Comparison of ENCODE assay signal across 17 cellular contexts in genomic region chr3:16279417-16279816, GRCh38. TPM values are rescaled to one million over a fixed set of nuclear protein-coding genes. Genes with fewer than 3 reads are reported as not detected.
DNase-seq lines count a peak whose midpoint lies in the region; ATAC-seq, FAIRE-seq and TF ChIP-seq lines count a peak whose summit lies in the region.
"Had no signal": no experiment of that assay in that cellular context is flagged by ENCODE, and none has a peak within 500 bp of the region (broad histone marks: within the 10 kb centered on the region; RNA-seq: fewer than 3 reads in every experiment).

No MANE protein-coding gene starts in this region.

- H3K4me3 ChIP-seq in gastroesophageal sphincter (no peak overlapping the region), gastrocnemius medialis (no peak overlapping the region), pancreas (no peak overlapping the region), Caco-2 (ENCODE audit: low read depth, low read length) (no peak overlapping the region)

- WGBS in gastroesophageal sphincter (ENCODE audit: low coverage in 1 of 2), 2 donors = 23 to 33% methylated on average over 2 of the region's 2 CpGs
- 83 to 90% methylated on average over 2 of the region's 2 CpGs for WGBS in pancreas, 2 donors

- peak; percentile 15 for ATAC-seq in left ventricle myocardium superior
- ATAC-seq in Right ventricle myocardium superior (ENCODE audit: poor library complexity) = no peak
- ATAC-seq in gastroesophageal sphincter = peak; percentile 78
- peak; percentile 71 to 92 for ATAC-seq in gastrocnemius medialis
- ATAC-seq in pancreas = no peak

- H3K4me3 Mint-ChIP-seq in Caco-2 (ENCODE audit: unreplicated experiment) = no peak overlapping the region
- H3K4me3 Mint-ChIP-seq: CD4-positive, alpha-beta memory T cell had no signal

- H3K36me3 Mint-ChIP-seq in Caco-2 (ENCODE audit: insufficient read depth, unreplicated experiment) = peaks cover 15% of the 10 kb centered on the region

- DNase-seq in left ventricle myocardium superior (no peak), Right ventricle myocardium superior (no peak), gastrocnemius medialis (peak in 1 of 2 donors; percentile 41), ecto neural progenitor cell (ENCODE audit: low spot score) (no peak), pancreas (no peak), Caco-2 (no peak)
- DNase-seq: BE2C; CD4-positive, alpha-beta memory T cell; DMS153; DMS79 treated with DMSO at 0.1 percent for 48 hours; GF-D8; HCEC 1CT; IMR-90 had no signal

- H3K4me1 ChIP-seq in gastroesophageal sphincter = peaks cover 0 to 19% (median 2%) of the 10 kb centered on the region in 3 donors
- H3K4me1 ChIP-seq in gastrocnemius medialis = peaks cover 30 to 33% of the 10 kb centered on the region in 2 donors
- H3K4me1 ChIP-seq in pancreas = no peaks in the 10 kb centered on the region
- no peaks in the 10 kb centered on the region for H3K4me1 ChIP-seq in Caco-2
- H3K4me1 ChIP-seq: BE2C had no signal

- H3K36me3 ChIP-seq in gastroesophageal sphincter = peaks cover 0 to 36% of the 10 kb centered on the region in 2 donors
- no peaks in the 10 kb centered on the region for H3K36me3 ChIP-seq in gastrocnemius medialis
- no peaks in the 10 kb centered on the region for H3K36me3 ChIP-seq in pancreas
- no peaks in the 10 kb centered on the region for H3K36me3 ChIP-seq in Caco-2 (ENCODE audit: control insufficient read depth, insufficient read depth, low read length)
- H3K36me3 ChIP-seq: BE2C had no signal

- H3K27me3 Mint-ChIP-seq in Caco-2 (ENCODE audit: insufficient read depth, unreplicated experiment) = no peaks in the 10 kb centered on the region
- H3K27me3 Mint-ChIP-seq: CD4-positive, alpha-beta memory T cell had no signal

- no peak for TF ChIP-seq EP300 in gastroesophageal sphincter (IDR thresholded peaks at IDR 0.05)

- H3K27ac ChIP-seq in gastroesophageal sphincter (peak overlapping the region in 3 of 4 donors; percentile 47 to 75 (median 53)), gastrocnemius medialis (peak overlapping the region; percentile 49 to 77 (median 67)), pancreas (no peak overlapping the region)
- H3K27ac ChIP-seq: C4-2B had no signal

- TF ChIP-seq POLR2A in gastroesophageal sphincter (IDR thresholded peaks at IDR 0.05) = no peak
- no peak for TF ChIP-seq POLR2A in gastrocnemius medialis (IDR thresholded peaks at IDR 0.05)

- no peaks in the 10 kb centered on the region for H3K4me1 Mint-ChIP-seq in Caco-2 (ENCODE audit: low read depth, unreplicated experiment)

- in situ Hi-C loops in gastrocnemius medialis (cut with MboI; ENCODE audit: low sequenced_read_pairs in 4 of 4) = loop anchor here in 2 of 4 donors (25.0 kb wide), 2 partner anchors 908 to 1458 kb away; partner anchors contain the start of gene TBC1D5 (in 1 of the 2)

- H3K9me3 ChIP-seq in gastroesophageal sphincter (no peaks in the 10 kb centered on the region), gastrocnemius medialis (no peaks in the 10 kb centered on the region), pancreas (no peaks in the 10 kb centered on the region), Caco-2 (no peaks in the 10 kb centered on the region)
- H3K9me3 ChIP-seq: BE2C had no signal

- no TSS peak for BruUV-seq in Caco-2 (replicated peaks; lab: Mats Ljungman, UMichigan)

- POLR2A ChIA-PET in Caco-2 (lab: Charles Lee) = no interaction called here

- CTCF ChIA-PET in Caco-2 (lab: Charles Lee) = no interaction called here

- FAIRE-seq in pancreas (lab: Jason Lieb, UNC) = no peak
- FAIRE-seq: A204.1, D721Med had no signal

- H3K9me3 Mint-ChIP-seq in Caco-2 (ENCODE audit: unreplicated experiment) = no peaks in the 10 kb centered on the region
- H3K9me3 Mint-ChIP-seq: CD4-positive, alpha-beta memory T cell had no signal

- intact Hi-C loops in left ventricle myocardium superior (cut with micrococcal nuclease) (no loop called here), Right ventricle myocardium superior (cut with DNase I) (no loop called here), gastrocnemius medialis (cut with DNase I; ENCODE audit: low total_unique reads) (no loop called here), pancreas (cut with DNase I) (no loop called here), Caco-2 (cut with micrococcal nuclease; ENCODE audit: unreplicated experiment) (no loop called here)

- H3K27ac Mint-ChIP-seq in Caco-2 (ENCODE audit: unreplicated experiment) = no peak overlapping the region
- H3K27ac Mint-ChIP-seq: CD4-positive, alpha-beta memory T cell had no signal

- TF ChIP-seq CTCF in gastroesophageal sphincter (IDR thresholded peaks at IDR 0.05) = no peak
- no peak for TF ChIP-seq CTCF in gastrocnemius medialis (IDR thresholded peaks at IDR 0.05 in 4 of 5, conservative IDR thresholded peaks at IDR 0.05 in 1 of 5)
- no peak for TF ChIP-seq CTCF in pancreas (IDR thresholded peaks at IDR 0.05)
- TF ChIP-seq CTCF in Caco-2 (IDR thresholded peaks at IDR 0.05; ENCODE audit: insufficient read depth in 1 of 2, low read depth in 1 of 2, low read length in 1 of 2, severe bottlenecking in 1 of 2, unreplicated experiment in 1 of 2) = no peak

- H3K27me3 ChIP-seq in gastroesophageal sphincter (no peaks in the 10 kb centered on the region), gastrocnemius medialis (no peaks in the 10 kb centered on the region), pancreas (no peaks in the 10 kb centered on the region), Caco-2 (replicated peaks; ENCODE audit: control insufficient read depth, insufficient read depth, low read length) (no peaks in the 10 kb centered on the region)
- H3K27me3 ChIP-seq: BE2C had no signal

RNA-seq across cellular contexts. Expression of gene OXNAD1, which starts 14.4 kb away (rescaled TPM):
- total RNA-seq in left ventricle myocardium superior = 15.4 TPM
- 14.6 TPM for total RNA-seq in Right ventricle myocardium superior
- 10 to 100 TPM; 10.2 to 13.2 (median 12.4) TPM for total RNA-seq in gastroesophageal sphincter
- 10 to 100 TPM; 12.3 to 28.6 (median 17.1) TPM for total RNA-seq in gastrocnemius medialis
- 1 to 10 TPM; 3.7 to 6.7 (median 4.5) TPM for total RNA-seq in pancreas
- polyA plus RNA-seq in pancreas = 1 to 10 TPM; 2.8 to 3.2 TPM
- total RNA-seq in Caco-2 (2022) = 20.0 and 22.9 TPM in 2 replicates

RNA-seq across cellular contexts. Expression of gene DPH3, which starts 14.7 kb away (rescaled TPM):
- total RNA-seq in left ventricle myocardium superior (18.2 TPM), Right ventricle myocardium superior (18.1 TPM), gastroesophageal sphincter (10 to 100 TPM; 31.4 to 40.0 (median 36.8) TPM), gastrocnemius medialis (10 to 100 TPM; 40.3 to 66.6 (median 44.2) TPM), pancreas (1 to 10 TPM; 4.1 to 8.5 (median 6.8) TPM), Caco-2 (2022) (25.6 and 30.0 TPM in 2 replicates)
- polyA plus RNA-seq in pancreas = 1 to 10 TPM; 4.1 to 8.8 TPM

Comparison
In these comparisons a context has a peak if more than half of its experiments do, and no peak if none do; other contexts are left out.
1. ATAC-seq: peak in left ventricle myocardium superior (single experiment), gastroesophageal sphincter (single experiment) and gastrocnemius medialis (2 of 2); none in Right ventricle myocardium superior (single experiment) and pancreas (0 of 4).
2. H3K27ac ChIP-seq: peak in gastroesophageal sphincter (3 of 4) and gastrocnemius medialis (4 of 4); none in pancreas (0 of 4).